In genomic region chr5:157722895-157723294, GRCh38 we compare ENCODE assay signal across 20 cellular contexts. TPM values are rescaled to one million over a fixed set of nuclear protein-coding genes. Genes with fewer than 3 reads are reported as not detected.
"Had no signal": no experiment of that assay in that cellular context is flagged by ENCODE, and none has a peak within 500 bp of the region (broad histone marks: within the 10 kb centered on the region; RNA-seq: fewer than 3 reads in every experiment).

No MANE protein-coding gene starts in this region.

RNA-seq across cellular contexts. Expression of gene C5orf52, which starts 51.6 kb away (rescaled TPM):
- total RNA-seq: activated naive CD4-positive, alpha-beta T cell treated with anti-CD3 and anti-CD28 coated beads for 36 hours; activated naive CD4-positive, alpha-beta T cell treated with anti-CD3 and anti-CD28 coated beads, Interleukin-2, amount 50 U/mL, for 72 hours; activated naive CD8-positive, alpha-beta T cell treated with anti-CD3 and anti-CD28 coated beads for 36 hours; activated naive CD8-positive, alpha-beta T cell treated with anti-CD3 and anti-CD28 coated beads, Interleukin-2, amount 10 ng/mL, durations not matched to agents 7 days and 5 days; activated T-cell treated with anti-CD3 and anti-CD28 coated beads, Interleukin-2, amount 50 U/mL, for 4 hours; activated T-cell treated with anti-CD3 and anti-CD28 coated beads, Interleukin-2, amount 50 U/mL, for 72 hours; activated T-helper 17 cell treated with anti-CD3 and anti-CD28 coated beads, Interleukin-2, amount 50 U/mL, for 72 hours; activated T-helper 2 cell treated with anti-CD3 and anti-CD28 coated beads, Interferon-gamma antibody, Interleukin-2, Interleukin-4, amounts not matched to agents 10 μg/mL and 5 μg/mL and 100 μg/mL, durations not matched to agents 14 hours and 24 hours and 36 hours; adrenal gland; aorta; ascending aorta; astrocyte; body of pancreas; breast epithelium; bronchial epithelial cell; cardiac muscle cell; cardiac septum; cerebellum; chondrocyte had no signal
- polyA plus RNA-seq: adipose tissue, adrenal gland, aorta, cardiac muscle cell had no signal
